15 cellular contexts compared by ENCODE assay signal in the genomic region with DNA sequence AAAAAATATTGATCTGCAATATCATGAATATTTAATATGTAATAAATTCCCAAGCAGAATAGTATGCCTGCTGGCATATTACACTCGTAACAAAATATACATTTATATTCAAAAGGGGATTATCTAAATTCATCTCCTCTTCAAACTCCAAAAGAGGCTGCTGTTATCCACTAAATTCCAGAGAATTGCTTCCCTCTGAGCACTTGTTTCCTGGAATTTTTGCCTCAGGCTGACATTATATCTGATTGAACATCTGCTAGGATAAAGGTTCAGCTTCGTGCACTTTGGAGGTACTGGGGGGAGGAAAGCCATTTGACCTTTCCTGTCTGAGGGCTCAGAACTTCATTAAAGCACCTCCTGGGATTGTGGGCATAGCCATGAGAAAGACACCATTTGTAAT. TPM values are rescaled to one million over a fixed set of nuclear protein-coding genes. Genes with fewer than 3 reads are reported as not detected.
DNase-seq lines count a peak whose midpoint lies in the region; TF ChIP-seq lines count a peak whose summit lies in the region.
"Had no signal": no experiment of that assay in that cellular context is flagged by ENCODE, and none has a peak within 500 bp of the region (broad histone marks: within the 10 kb centered on the region; RNA-seq: fewer than 3 reads in every experiment).

No MANE protein-coding gene starts in this region.

- peaks cover 36% of the 10 kb centered on the region for H3K4me1 Mint-ChIP-seq in mesothelial cell of epicardium

- peaks cover 3% of the 10 kb centered on the region for H3K9me3 Mint-ChIP-seq in mesothelial cell of epicardium
- H3K9me3 Mint-ChIP-seq: CD4-positive, alpha-beta T cell had no signal

- no peak overlapping the region for H3K4me3 ChIP-seq in HAP-1

- no peaks in the 10 kb centered on the region for H3K36me3 Mint-ChIP-seq in mesothelial cell of epicardium

- peak overlapping the region; percentile 61 for H3K27ac Mint-ChIP-seq in mesothelial cell of epicardium
- H3K27ac Mint-ChIP-seq: CD4-positive, alpha-beta T cell had no signal

- H3K36me3 ChIP-seq in HAP-1 (replicated peaks), result no peaks in the 10 kb centered on the region

- H3K4me1 ChIP-seq in HAP-1, result peaks cover 17% of the 10 kb centered on the region

- H3K9me3 ChIP-seq in HAP-1, result no peaks in the 10 kb centered on the region

- in situ Hi-C loops in HAP-1 (cut with MboI; ENCODE audit: low sequenced_read_pairs) (no loop called here), SK-MEL-5 (cut with HindIII; ENCODE audit: low pct_unique_long_range_greater_than_20kb, low sequenced_read_pairs) (no loop called here)

- H3K27me3 ChIP-seq in HAP-1 (ENCODE audit: low read depth), result peaks cover 16% of the 10 kb centered on the region

- DNase-seq in EH (ENCODE audit: low read depth), result peak; percentile 30
- peak; percentile 25 to 69 for DNase-seq in HAP-1 (ENCODE audit: low spot score in 2 of 2)
- DNase-seq in SK-MEL-5 (ENCODE audit: low read depth, low spot score), result peak; percentile 15
- DNase-seq in mesothelial cell of epicardium (ENCODE audit: low spot score in 2 of 2, unreplicated experiment in 2 of 2), result no peak
- DNase-seq in stimulated activated CD4-positive, alpha-beta T cell treated with anti-CD3 and anti-CD28 coated beads, Interleukin-12 subunit alpha, Interleukin-12 subunit beta, amount 100 ng/mL, for 4 hours, result no peak
- no peak for DNase-seq in NCI-H1694 treated with DMSO at 0.1 percent for 48 hours (lab: John Stamatoyannopoulos, UW)
- DNase-seq in iPS-NIHi7 (ENCODE audit: extremely low spot score), result no peak
- no peak for DNase-seq in NAMALWA (ENCODE audit: low spot score)
- DNase-seq: ACHN; CD4-positive, alpha-beta T cell; DMS79 treated with DMSO at 0.1 percent for 48 hours; Karpas-422; NCI-H1417; NCI-H2029; SHP77 had no signal

- TF ChIP-seq CTCF in mesothelial cell of epicardium (IDR thresholded peaks at IDR 0.05; ENCODE audit: unreplicated experiment), result no peak

- H3K4me3 Mint-ChIP-seq in mesothelial cell of epicardium, result no peak overlapping the region
- H3K4me3 Mint-ChIP-seq: CD4-positive, alpha-beta T cell had no signal

- H3K27me3 Mint-ChIP-seq in mesothelial cell of epicardium (ENCODE audit: low read depth), result peaks cover 7% of the 10 kb centered on the region

RNA-seq across cellular contexts. Expression of a gene that starts 4.3 kb away (rescaled TPM):
- not detected in 2 replicates for total RNA-seq in SK-MEL-5 (2014; rRNA removed; shearing (Covaris generic))
- not detected in 2 replicates for polyA plus RNA-seq in SK-MEL-5 (2015; cell fraction: cytosol; rRNA removed)
- polyA plus RNA-seq in SK-MEL-5 (2015; cell fraction: nucleus; rRNA removed), result not detected in 2 replicates
- total RNA-seq in mesothelial cell of epicardium, result 1.4 to 2.8 TPM (median 1.9 TPM) in 3 replicates
- total RNA-seq: CD4-positive, alpha-beta T cell had no signal

Comparison
In these comparisons a context has a peak if more than half of its experiments do, and no peak if none do; other contexts are left out.
1. DNase-seq: peak in EH (single experiment), HAP-1 (2 of 2) and SK-MEL-5 (single experiment); none in mesothelial cell of epicardium (0 of 2), stimulated activated CD4-positive, alpha-beta T cell treated with anti-CD3 and anti-CD28 coated beads, Interleukin-12 subunit alpha, Interleukin-12 subunit beta, amount 100 ng/mL, for 4 hours (single experiment), NCI-H1694 treated with DMSO at 0.1 percent for 48 hours (single experiment), iPS-NIHi7 (single experiment) and NAMALWA (single experiment).